Comparison of ENCODE assay signal across 30 cellular contexts in genomic region chr22:17802822-17803221, GRCh38. TPM values are rescaled to one million over a fixed set of nuclear protein-coding genes. Genes with fewer than 3 reads are reported as not detected.
DNase-seq lines count a peak whose midpoint lies in the region; ATAC-seq, FAIRE-seq and TF ChIP-seq lines count a peak whose summit lies in the region.
"Had no signal": no experiment of that assay in that cellular context is flagged by ENCODE, and none has a peak within 500 bp of the region (broad histone marks: within the 10 kb centered on the region; RNA-seq: fewer than 3 reads in every experiment).

No MANE protein-coding gene starts in this region.

- H3K9me3 Mint-ChIP-seq in IgD-negative memory B cell (peaks cover 0 to 2% (median 0%) of the 10 kb centered on the region in 3 donors), nephron progenitor cell (no peaks in the 10 kb centered on the region)
- no peaks in the 10 kb centered on the region for H3K9me3 Mint-ChIP-seq in activated naive CD4-positive, alpha-beta T cell treated with anti-CD3 and anti-CD28 coated beads, Interleukin-2, amount 10 ng/mL, durations not matched to agents 7 days and 5 days
- H3K9me3 Mint-ChIP-seq: activated CD4-positive, alpha-beta T cell treated with anti-CD3 and anti-CD28 coated beads, Interleukin-2, amount 10 ng/mL, durations not matched to agents 24 days and 14 days; activated T-cell treated with anti-CD3 and anti-CD28 coated beads, Interleukin-2, amount 50 U/mL, for 4 hours had no signal

- no peak overlapping the region for H3K27ac ChIP-seq in left lung
- H3K27ac ChIP-seq: heart left ventricle, KMS-11, ovary, upper lobe of right lung, WERI-Rb-1 had no signal

- no peak for ATAC-seq in left lung
- ATAC-seq: activated T-cell treated with anti-CD3 and anti-CD28 coated beads, Interleukin-2, amount 50 U/mL, for 4 hours; heart left ventricle; mucosa of descending colon; Panc1; upper lobe of right lung had no signal

- CTCF ChIA-PET in activated naive CD4-positive, alpha-beta T cell treated with anti-CD3 and anti-CD28 coated beads, Interleukin-2, amount 10 ng/mL, durations not matched to agents 7 days and 5 days (lab: Charles Lee): no interaction called here

- no peak overlapping the region for H3K4me3 ChIP-seq in left lung
- H3K4me3 ChIP-seq: heart left ventricle, MG63, mucosa of descending colon, ovary, upper lobe of right lung had no signal

- H3K27me3 Mint-ChIP-seq in IgD-negative memory B cell: no peaks in the 10 kb centered on the region
- H3K27me3 Mint-ChIP-seq in nephron progenitor cell (ENCODE audit: low read depth, poor library complexity): peaks cover 3% of the 10 kb centered on the region
- no peaks in the 10 kb centered on the region for H3K27me3 Mint-ChIP-seq in activated naive CD4-positive, alpha-beta T cell treated with anti-CD3 and anti-CD28 coated beads, Interleukin-2, amount 10 ng/mL, durations not matched to agents 7 days and 5 days
- H3K27me3 Mint-ChIP-seq: activated CD4-positive, alpha-beta T cell treated with anti-CD3 and anti-CD28 coated beads, Interleukin-2, amount 10 ng/mL, durations not matched to agents 24 days and 14 days had no signal

- peak; percentile 45 for FAIRE-seq in GM12891 (lab: Jason Lieb, UNC)
- FAIRE-seq: H54, HTR-8/SVneo had no signal

- H3K4me1 Mint-ChIP-seq in IgD-negative memory B cell (peaks cover 17 to 23% (median 22%) of the 10 kb centered on the region in 3 donors), nephron progenitor cell (peaks cover 73% of the 10 kb centered on the region)
- peaks cover 8% of the 10 kb centered on the region for H3K4me1 Mint-ChIP-seq in activated naive CD4-positive, alpha-beta T cell treated with anti-CD3 and anti-CD28 coated beads, Interleukin-2, amount 10 ng/mL, durations not matched to agents 7 days and 5 days

- H3K4me3 Mint-ChIP-seq in IgD-negative memory B cell (no peak overlapping the region), nephron progenitor cell (no peak overlapping the region)
- no peak overlapping the region for H3K4me3 Mint-ChIP-seq in activated naive CD4-positive, alpha-beta T cell treated with anti-CD3 and anti-CD28 coated beads, Interleukin-2, amount 10 ng/mL, durations not matched to agents 7 days and 5 days
- H3K4me3 Mint-ChIP-seq: activated CD4-positive, alpha-beta T cell treated with anti-CD3 and anti-CD28 coated beads, Interleukin-2, amount 10 ng/mL, durations not matched to agents 24 days and 14 days; activated T-cell treated with anti-CD3 and anti-CD28 coated beads, Interleukin-2, amount 50 U/mL, for 4 hours had no signal

- TF ChIP-seq CTCF in nephron progenitor cell (IDR thresholded peaks at IDR 0.05): no peak
- no peak for TF ChIP-seq CTCF in left lung (IDR thresholded peaks at IDR 0.05)

- DNase-seq in GM12891 (ENCODE audit: insufficient read length, low spot score) (no peak), amniotic epithelial cell (ENCODE audit: low read depth) (peak; percentile 21), nephron progenitor cell (no peak), left lung (no peak)
- no peak for DNase-seq in stimulated activated CD4-positive, alpha-beta T cell treated with anti-CD3 and anti-CD28 coated beads, Interleukin-4, amount 100 ng/mL, for 4 hours
- no peak for DNase-seq in activated naive CD4-positive, alpha-beta T cell treated with anti-CD3 and anti-CD28 coated beads, Interleukin-2, amount 10 ng/mL, durations not matched to agents 7 days and 5 days
- DNase-seq: activated CD4-positive, alpha-beta T cell treated with anti-CD3 and anti-CD28 coated beads, Interleukin-2, amount 10 ng/mL, durations not matched to agents 24 days and 14 days; activated gamma-delta T cell treated with Interleukin-2 at 50 U/mL for 16 hours; activated T-cell treated with anti-CD3 and anti-CD28 coated beads, Interleukin-2, amount 50 U/mL, for 4 hours; C1 segment of cervical spinal cord; Caco-2; DND-41; foreskin melanocyte; heart left ventricle; MG63; mucosa of descending colon; NCI-H1105; NCI-H187; NCI-H510A treated with DMSO at 0.1 percent for 48 hours; ovary; SHP77; stimulated activated CD4-positive, alpha-beta T cell treated with anti-CD3 and anti-CD28 coated beads, Interleukin-15, amount 100 ng/mL, for 24 hours; stimulated activated naive CD4-positive, alpha-beta T cell; upper lobe of right lung; WERI-Rb-1 had no signal

- intact Hi-C loops in left lung (cut with DNase I): no loop called here

- H3K27ac Mint-ChIP-seq in IgD-negative memory B cell: peak overlapping the region; percentile 23 to 59 (median 44)
- peak overlapping the region; percentile 83 for H3K27ac Mint-ChIP-seq in nephron progenitor cell
- no peak overlapping the region for H3K27ac Mint-ChIP-seq in activated naive CD4-positive, alpha-beta T cell treated with anti-CD3 and anti-CD28 coated beads, Interleukin-2, amount 10 ng/mL, durations not matched to agents 7 days and 5 days
- H3K27ac Mint-ChIP-seq: activated CD4-positive, alpha-beta T cell treated with anti-CD3 and anti-CD28 coated beads, Interleukin-2, amount 10 ng/mL, durations not matched to agents 24 days and 14 days had no signal

- no peak for TF ChIP-seq POLR2A in GM12891 (IDR thresholded peaks at IDR 0.05; ENCODE audit: low read depth, low read length)

- H3K9me3 ChIP-seq in left lung: no peaks in the 10 kb centered on the region
- H3K9me3 ChIP-seq: Caco-2, heart left ventricle, MG63, mucosa of descending colon, ovary, upper lobe of right lung had no signal

- peaks cover 0 to 5% of the 10 kb centered on the region in 2 donors for H3K4me1 ChIP-seq in left lung
- H3K4me1 ChIP-seq: Caco-2 had no signal

- H3K36me3 ChIP-seq in left lung: peaks cover 0 to 13% of the 10 kb centered on the region in 2 donors
- H3K36me3 ChIP-seq: ovary had no signal

- H3K36me3 Mint-ChIP-seq in IgD-negative memory B cell: peaks cover 2% of the 10 kb centered on the region
- H3K36me3 Mint-ChIP-seq in nephron progenitor cell (ENCODE audit: low read depth): peaks cover 17% of the 10 kb centered on the region
- H3K36me3 Mint-ChIP-seq in activated naive CD4-positive, alpha-beta T cell treated with anti-CD3 and anti-CD28 coated beads, Interleukin-2, amount 10 ng/mL, durations not matched to agents 7 days and 5 days: no peaks in the 10 kb centered on the region

- no peaks in the 10 kb centered on the region for H3K27me3 ChIP-seq in left lung
- H3K27me3 ChIP-seq: heart left ventricle, MG63, ovary, upper lobe of right lung had no signal

TF ChIP-seq in GM12891, 5 proteins besides CTCF, POLR2A, EP300 and RAD21:
- no peak; the same call in 1 of the 2 replicates for TF ChIP-seq POLR2AphosphoS5 (IDR thresholded peaks at IDR 0.05; ENCODE audit: low read depth, low read length)
- TF ChIP-seq PAX5 (IDR thresholded peaks at IDR 0.05; ENCODE audit: insufficient read depth, low read length, severe bottlenecking): no peak
- TF ChIP-seq POU2F2 (IDR thresholded peaks at IDR 0.05; ENCODE audit: low read depth, low read length): no peak
- no peak for TF ChIP-seq TAF1 (IDR thresholded peaks at IDR 0.05; ENCODE audit: low read depth, low read length)
- no peak for TF ChIP-seq SPI1 (IDR thresholded peaks at IDR 0.05; ENCODE audit: low read depth, low read length)

RNA-seq across cellular contexts. Expression of gene BID, which starts 28.6 kb away (rescaled TPM):
- polyA plus RNA-seq in GM12891 (2012; ENCODE audit: low read depth, missing spikeins): 150 TPM
- polyA plus RNA-seq in IgD-negative memory B cell: 40.9 TPM
- 10 to 100 TPM; 26.6 to 33.5 TPM for total RNA-seq in left lung
